Comparison of ENCODE assay signal across 10 cellular contexts in the genomic region with DNA sequence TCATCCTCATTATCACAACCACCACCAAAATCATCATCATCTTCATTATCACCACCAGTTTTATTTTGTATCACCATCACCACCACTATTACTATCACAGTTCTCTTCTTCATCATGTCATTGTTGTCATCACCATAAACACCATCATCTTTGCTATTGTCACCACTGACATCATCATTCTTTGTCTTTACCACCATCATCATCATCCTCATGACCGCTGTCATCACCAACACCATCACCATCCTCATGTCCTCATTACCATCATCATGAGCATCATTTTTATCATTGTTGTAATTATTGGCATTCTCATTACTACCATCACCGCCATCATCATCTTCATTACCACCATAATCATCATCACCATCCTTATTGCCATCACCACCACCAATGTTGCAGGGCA. TPM values are rescaled to one million over a fixed set of nuclear protein-coding genes. Genes with fewer than 3 reads are reported as not detected.
"Had no signal": no experiment of that assay in that cellular context is flagged by ENCODE, and none has a peak within 500 bp of the region (broad histone marks: within the 10 kb centered on the region; RNA-seq: fewer than 3 reads in every experiment).

No MANE protein-coding gene starts in this region.

- H3K27ac ChIP-seq: GM23248 had no signal

- H3K9ac ChIP-seq: GM23248 had no signal

- DNase-seq: GM23248, GOT3, H9, HCEC 1CT, HFFc6, Kasumi-1, KG1 had no signal

- H2AFZ ChIP-seq: GM23248 had no signal

- H3K4me3 ChIP-seq: GM23248 had no signal

- FAIRE-seq: H54, HTR-8/SVneo had no signal

RNA-seq across cellular contexts. Expression of a gene that starts 31.4 kb away (rescaled TPM):
- total RNA-seq: HT-29 had no signal

RNA-seq across cellular contexts. Expression of a gene that starts 34.0 kb away (rescaled TPM):
- total RNA-seq: HT-29 had no signal
